In the genomic region with DNA sequence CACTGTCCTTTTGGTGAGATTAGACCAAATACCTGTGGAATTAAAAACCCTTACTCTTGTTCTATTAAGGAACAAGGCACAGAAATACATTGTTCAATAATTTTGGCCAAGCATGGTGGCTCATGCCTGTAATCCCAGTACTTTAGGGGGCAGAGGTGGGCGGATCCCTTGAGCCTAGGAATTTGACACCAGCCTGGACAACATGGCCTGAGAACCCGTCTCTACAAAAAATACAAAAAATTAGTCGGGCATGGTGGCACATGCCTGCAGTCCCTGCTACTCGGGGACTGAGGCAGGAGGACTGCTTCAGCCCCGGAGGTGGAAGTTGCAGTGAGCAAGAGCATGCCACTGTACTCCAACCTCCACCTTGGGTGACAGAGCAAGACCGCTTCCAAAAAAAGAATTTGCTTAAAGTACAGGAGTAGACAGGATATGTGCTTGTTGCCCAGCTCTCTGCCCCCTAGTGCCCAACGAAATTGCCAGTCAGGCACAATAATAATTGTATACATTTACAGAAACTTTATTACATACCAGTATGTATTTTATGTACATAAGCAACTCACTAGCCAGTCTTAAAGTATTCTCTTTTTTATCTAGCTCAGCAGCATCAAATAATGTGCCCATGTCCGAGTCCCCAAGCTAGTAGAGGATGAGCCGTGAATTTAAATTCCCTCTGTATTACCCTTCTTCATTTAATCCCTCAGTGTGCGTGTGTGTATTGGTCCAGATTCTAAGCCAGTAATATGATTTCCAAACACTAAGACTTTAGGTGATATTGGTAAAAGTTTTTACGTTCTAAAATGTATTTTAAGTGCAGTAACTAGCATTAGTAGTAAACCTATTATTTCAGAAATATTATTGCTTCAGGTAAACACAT, we compare ENCODE assay signal across 8 cellular contexts. TPM values are rescaled to one million over a fixed set of nuclear protein-coding genes. Genes with fewer than 3 reads are reported as not detected.
DNase-seq lines count a peak whose midpoint lies in the region; ATAC-seq, FAIRE-seq and TF ChIP-seq lines count a peak whose summit lies in the region.

No MANE protein-coding gene starts in this region.

- dilution Hi-C loops in keratinocyte (cut with MboI; ENCODE audit: extremely low pct_ligation_motif_present, low sequenced_read_pairs): no loop called here

- TF ChIP-seq CTCF in DND-41 (IDR thresholded peaks at IDR 0.05; ENCODE audit: borderline replicate concordance, extremely low read depth, low read length, poor library complexity, severe bottlenecking) (peak; percentile 44), LNCAP (IDR thresholded peaks at IDR 0.05) (peak; percentile 82), keratinocyte (optimal IDR thresholded peaks at IDR 0.05 in 1 of 3, IDR thresholded peaks at IDR 0.05 in 1 of 3, conservative IDR thresholded peaks at IDR 0.05 in 1 of 3; ENCODE audit: extremely low read depth in 1 of 3, insufficient read depth in 2 of 3, low read length in 3 of 3) (peak; percentile 53 to 62 (median 59))

- H3K4me1 ChIP-seq in DND-41 (ENCODE audit: insufficient read depth, low read length) (peaks cover 31% of the 10 kb centered on the region), adipocyte (ENCODE audit: control insufficient read depth, insufficient read depth, low read length) (peaks cover 28% of the 10 kb centered on the region), keratinocyte (ENCODE audit: control insufficient read depth, extremely low read depth, insufficient read depth, low read length) (peaks cover 14% of the 10 kb centered on the region), subcutaneous abdominal adipose tissue (ENCODE audit: control insufficient read depth in 5 of 5, insufficient read depth in 5 of 5, low read length in 5 of 5) (peaks cover 5 to 22% (median 18%) of the 10 kb centered on the region in 5 donors)

- H3K36me3 ChIP-seq in DND-41 (ENCODE audit: insufficient read depth, low read length): peaks cover 54% of the 10 kb centered on the region
- peaks cover 37% of the 10 kb centered on the region for H3K36me3 ChIP-seq in adipocyte (ENCODE audit: control insufficient read depth, insufficient read depth, low read length, severe bottlenecking)
- H3K36me3 ChIP-seq in keratinocyte (ENCODE audit: control insufficient read depth in 2 of 2, extremely low read depth in 1 of 2, insufficient read depth in 2 of 2, low read length in 2 of 2): peaks cover 13 to 24% of the 10 kb centered on the region in 2 experiments
- peaks cover 29 to 35% (median 33%) of the 10 kb centered on the region in 5 donors for H3K36me3 ChIP-seq in subcutaneous abdominal adipose tissue (ENCODE audit: control insufficient read depth in 5 of 5, insufficient read depth in 5 of 5, low read length in 5 of 5)

- no peaks in the 10 kb centered on the region for H3K9me3 ChIP-seq in DND-41 (ENCODE audit: insufficient read depth, low read length, severe bottlenecking)
- no peaks in the 10 kb centered on the region for H3K9me3 ChIP-seq in adipocyte (ENCODE audit: control insufficient read depth, low read length)
- H3K9me3 ChIP-seq in keratinocyte (ENCODE audit: control insufficient read depth, low read depth, low read length): no peaks in the 10 kb centered on the region
- no peaks in the 10 kb centered on the region for H3K9me3 ChIP-seq in subcutaneous abdominal adipose tissue (ENCODE audit: control insufficient read depth in 5 of 5, low read length in 5 of 5)

- DNase-seq in DND-41 (peak; percentile 18), adipocyte (ENCODE audit: low read depth) (peak; percentile 36), keratinocyte (ENCODE audit: low read depth, low spot score) (no peak), HuH-7 (ENCODE audit: low spot score) (no peak), NCI-H1105 treated with DMSO at 0.1 percent for 48 hours (lab: John Stamatoyannopoulos, UW) (no peak)

- H4K20me1 ChIP-seq in DND-41 (ENCODE audit: insufficient read depth, low read length) (peaks cover 41% of the 10 kb centered on the region), keratinocyte (ENCODE audit: control insufficient read depth, extremely low read depth, insufficient read depth, low read length) (peaks cover 11% of the 10 kb centered on the region)

- peak overlapping the region; percentile 73 for H3K27ac ChIP-seq in DND-41 (ENCODE audit: low read length)
- peak overlapping the region; percentile 89 for H3K27ac ChIP-seq in keratinocyte (ENCODE audit: control insufficient read depth, insufficient read depth, low read length)
- peak overlapping the region; percentile 82 for H3K27ac ChIP-seq in subcutaneous abdominal adipose tissue (ENCODE audit: low read depth, low read length)

- no peak overlapping the region for H2AFZ ChIP-seq in DND-41 (ENCODE audit: low read depth, low read length)
- peak overlapping the region; percentile 76 for H2AFZ ChIP-seq in keratinocyte (ENCODE audit: control insufficient read depth, low read length)

- FAIRE-seq in keratinocyte (lab: Jason Lieb, UNC): no peak

- H3K79me2 ChIP-seq in DND-41 (ENCODE audit: insufficient read depth, low read length): peaks cover 39% of the 10 kb centered on the region
- H3K79me2 ChIP-seq in keratinocyte (ENCODE audit: control insufficient read depth, insufficient read depth, low read length): peaks cover 31% of the 10 kb centered on the region

- ATAC-seq in DND-41 (ENCODE audit: insufficient read depth, low read depth) (no peak), GM18511 (IDR thresholded peaks at IDR 0.05; ENCODE audit: unreplicated experiment) (no peak)

- H3K27me3 ChIP-seq in DND-41 (ENCODE audit: insufficient read depth, low read length, poor library complexity): no peaks in the 10 kb centered on the region
- no peaks in the 10 kb centered on the region for H3K27me3 ChIP-seq in adipocyte (replicated peaks; ENCODE audit: control insufficient read depth, insufficient read depth, low read length)
- H3K27me3 ChIP-seq in keratinocyte (ENCODE audit: control insufficient read depth, extremely low read depth, insufficient read depth, low read length): no peaks in the 10 kb centered on the region
- H3K27me3 ChIP-seq in subcutaneous abdominal adipose tissue (ENCODE audit: control insufficient read depth in 5 of 5, insufficient read depth in 4 of 5, low read length in 5 of 5): no peaks in the 10 kb centered on the region

- H3K4me3 ChIP-seq in DND-41 (ENCODE audit: low read depth in 1 of 2, low read length in 2 of 2): peak overlapping the region; percentile 94 to 95
- peak overlapping the region; percentile 100 for H3K4me3 ChIP-seq in adipocyte (ENCODE audit: low read length)
- peak overlapping the region; percentile 94 to 100 (median 99) for H3K4me3 ChIP-seq in keratinocyte (ENCODE audit: control insufficient read depth in 2 of 3, extremely low read depth in 1 of 3, insufficient read depth in 2 of 3, low read depth in 1 of 3, low read length in 3 of 3)
- H3K4me3 ChIP-seq in subcutaneous abdominal adipose tissue (ENCODE audit: low read depth in 1 of 5, low read length in 5 of 5): peak overlapping the region; percentile 95 to 100 (median 99)

- H3K4me2 ChIP-seq in DND-41 (ENCODE audit: insufficient read depth, low read length) (peak overlapping the region; percentile 97), keratinocyte (ENCODE audit: control insufficient read depth, extremely low read depth, insufficient read depth, low read depth, low read length) (peak overlapping the region; percentile 99)

- H3K9ac ChIP-seq in DND-41 (ENCODE audit: low read depth, low read length) (peak overlapping the region; percentile 79), adipocyte (ENCODE audit: low read length) (peak overlapping the region; percentile 99), keratinocyte (ENCODE audit: control insufficient read depth, extremely low read depth, insufficient read depth, low read length) (peak overlapping the region; percentile 89), subcutaneous abdominal adipose tissue (ENCODE audit: low read length in 5 of 5) (peak overlapping the region; percentile 90 to 94 (median 90))

- no peaks in the 10 kb centered on the region for H3K9me1 ChIP-seq in keratinocyte (ENCODE audit: control insufficient read depth, extremely low read depth, insufficient read depth, low read length)

RNA-seq across cellular contexts. Expression of a gene that starts 1.4 kb away (rescaled TPM):
- polyA plus RNA-seq in keratinocyte: 20.2 to 25.9 TPM (median 20.9 TPM) in 3 replicates
- 26.5 TPM for polyA plus RNA-seq in keratinocyte (2011; ENCODE audit: low read depth)
- polyA plus RNA-seq in keratinocyte (2011; cell fraction: cytosol; rRNA removed): 18.0 and 19.3 TPM in 2 replicates
- 24.1 and 26.1 TPM in 2 replicates for polyA plus RNA-seq in keratinocyte (2011; cell fraction: nucleus; rRNA removed)
- 15.1 and 21.6 TPM in 2 replicates for polyA plus RNA-seq in keratinocyte (2012; ENCODE audit: low replicate concordance)
- polyA minus RNA-seq in keratinocyte: 9.8 to 27.5 TPM (median 25.4 TPM) in 3 replicates
- polyA minus RNA-seq in keratinocyte (2011; cell fraction: cytosol; rRNA and poly(A)+ RNA removed): 31.7 TPM
- polyA minus RNA-seq in keratinocyte (2011; cell fraction: nucleus; rRNA and poly(A)+ RNA removed): 36.8 and 37.6 TPM in 2 replicates

RNA-seq across cellular contexts. Expression of a gene that starts 23.6 kb away (rescaled TPM):
- polyA plus RNA-seq in keratinocyte: 0.38 to 0.40 TPM (median 0.39 TPM) in 3 replicates
- polyA plus RNA-seq in keratinocyte (2011; ENCODE audit: low read depth): 1.2 TPM
- 0.36 and 0.51 TPM in 2 replicates for polyA plus RNA-seq in keratinocyte (2011; cell fraction: cytosol; rRNA removed)
- 0.27 and 0.59 TPM in 2 replicates for polyA plus RNA-seq in keratinocyte (2011; cell fraction: nucleus; rRNA removed)
- 0.44 and 0.82 TPM in 2 replicates for polyA plus RNA-seq in keratinocyte (2012; ENCODE audit: low replicate concordance)
- 0.36 to 0.42 TPM in 2 of 3 replicates, not detected in the other for polyA minus RNA-seq in keratinocyte
- polyA minus RNA-seq in keratinocyte (2011; cell fraction: cytosol; rRNA and poly(A)+ RNA removed): not detected
- 0.85 TPM in 1 of 2 replicates, not detected in the other for polyA minus RNA-seq in keratinocyte (2011; cell fraction: nucleus; rRNA and poly(A)+ RNA removed)

RNA-seq across cellular contexts. Expression of a gene that starts 42.8 kb away (rescaled TPM):
- polyA plus RNA-seq in keratinocyte: 0.54 to 1.4 TPM (median 0.63 TPM) in 3 replicates
- not detected for polyA plus RNA-seq in keratinocyte (2011; ENCODE audit: low read depth)
- polyA plus RNA-seq in keratinocyte (2011; cell fraction: cytosol; rRNA removed): 0.42 and 0.58 TPM in 2 replicates
- 0.48 and 0.59 TPM in 2 replicates for polyA plus RNA-seq in keratinocyte (2011; cell fraction: nucleus; rRNA removed)
- 0.30 and 0.33 TPM in 2 replicates for polyA plus RNA-seq in keratinocyte (2012; ENCODE audit: low replicate concordance)
- 0.13 to 1.1 TPM in 2 of 3 replicates, not detected in the other for polyA minus RNA-seq in keratinocyte
- polyA minus RNA-seq in keratinocyte (2011; cell fraction: cytosol; rRNA and poly(A)+ RNA removed): not detected
- 0.32 TPM in 1 of 2 replicates, not detected in the other for polyA minus RNA-seq in keratinocyte (2011; cell fraction: nucleus; rRNA and poly(A)+ RNA removed)

Comparison
In these comparisons a context has a peak if more than half of its experiments do, and no peak if none do; other contexts are left out.
1. DNase-seq: peak in DND-41 (single experiment) and adipocyte (single experiment); none in keratinocyte (single experiment), HuH-7 (single experiment) and NCI-H1105 treated with DMSO at 0.1 percent for 48 hours (single experiment).
2. Peak in every context shown above with its lines, with median percentiles within 50 percentile points of each other: H3K27ac ChIP-seq, H3K4me3 ChIP-seq, H3K9ac ChIP-seq and CTCF ChIP-seq.